ENCODE assay signal across 1 cellular context in genomic region chr16:66842765-66843164, GRCh38.
TF ChIP-seq lines count a peak whose summit lies in the region.

No MANE protein-coding gene starts in this region.

TF ChIP-seq in IMR-90, 13 proteins besides CTCF, POLR2A, EP300 and RAD21:
- TF ChIP-seq USF2 (IDR thresholded peaks at IDR 0.05; ENCODE audit: low read depth, low read length) (no peak), RCOR1 (IDR thresholded peaks at IDR 0.05; ENCODE audit: insufficient replicate concordance, low read length) (no peak), CEBPB (IDR thresholded peaks at IDR 0.05; ENCODE audit: low read depth, low read length) (no peak), ELK1 (IDR thresholded peaks at IDR 0.05; ENCODE audit: borderline replicate concordance, low read depth, low read length) (no peak), MXI1 (IDR thresholded peaks at IDR 0.05; ENCODE audit: borderline replicate concordance, low read depth, low read length) (no peak), SMC3 (IDR thresholded peaks at IDR 0.05; ENCODE audit: low read depth, low read length) (no peak), BHLHE40 (IDR thresholded peaks at IDR 0.05; ENCODE audit: low read depth, low read length) (no peak), NFE2L2 (IDR thresholded peaks at IDR 0.05; ENCODE audit: low read depth, low read length) (no peak), CHD1 (IDR thresholded peaks at IDR 0.05; ENCODE audit: low read depth, low read length) (no peak), MAFK (IDR thresholded peaks at IDR 0.05; ENCODE audit: low read depth, low read length) (no peak), RFX5 (IDR thresholded peaks at IDR 0.05; ENCODE audit: low read depth, low read length) (no peak), FOS (IDR thresholded peaks at IDR 0.05; ENCODE audit: low read depth, low read length) (no peak), MAZ (IDR thresholded peaks at IDR 0.05; ENCODE audit: borderline replicate concordance, low read depth, low read length) (no peak)
